9 cellular contexts compared by ENCODE assay signal in the genomic region with DNA sequence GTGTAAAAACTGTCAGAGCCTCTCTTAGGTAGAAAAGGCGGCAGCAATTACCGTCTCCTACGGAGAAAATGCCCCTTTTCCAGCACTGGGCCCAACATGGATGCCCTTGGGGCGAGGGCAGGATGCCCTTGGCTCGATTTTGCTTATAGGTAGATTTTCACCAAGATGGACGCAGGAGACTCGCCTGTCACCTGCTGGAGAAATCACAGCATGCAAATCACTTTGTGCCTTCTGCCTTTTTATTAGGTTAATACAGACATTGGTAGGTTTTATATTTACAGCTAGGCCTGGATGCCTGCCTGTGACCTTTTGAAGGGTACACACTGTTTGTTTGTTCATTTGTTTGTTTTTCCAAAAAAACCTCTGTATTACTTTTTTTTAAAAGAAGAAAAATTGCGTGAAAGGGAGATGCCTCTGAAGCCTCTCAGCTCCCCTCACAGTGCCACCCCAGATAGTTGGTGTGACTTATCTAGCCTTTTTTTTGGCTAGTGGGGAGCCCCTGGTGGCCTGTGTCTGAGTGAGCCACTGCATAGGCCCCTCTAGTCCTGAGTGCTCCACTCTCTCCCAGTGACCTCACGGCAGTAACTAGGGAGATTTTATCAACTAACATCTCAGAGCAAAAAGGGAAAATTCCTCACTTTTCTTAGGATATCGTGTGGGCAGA. TPM values are rescaled to one million over a fixed set of nuclear protein-coding genes. Genes with fewer than 3 reads are reported as not detected.
DNase-seq lines count a peak whose midpoint lies in the region; ATAC-seq and TF ChIP-seq lines count a peak whose summit lies in the region.
"Had no signal": no experiment of that assay in that cellular context is flagged by ENCODE, and none has a peak within 500 bp of the region (broad histone marks: within the 10 kb centered on the region; RNA-seq: fewer than 3 reads in every experiment).

No MANE protein-coding gene starts in this region.

- no peak for DNase-seq in CD8-positive, alpha-beta memory T cell
- DNase-seq in GM19238 (ENCODE audit: insufficient read length, low spot score) (peak; percentile 56), SHP77 (lab: John Stamatoyannopoulos, UW) (peak; percentile 27 to 68), esophagus squamous epithelium (lab: John Stamatoyannopoulos, UW) (no peak), pons (ENCODE audit: low spot score) (peak; percentile 85)
- no peak for DNase-seq in stimulated activated CD4-positive, alpha-beta T cell treated with anti-CD3 and anti-CD28 coated beads, Interleukin-4, amount 100 ng/mL, for 24 hours

- ATAC-seq in esophagus mucosa (no peak), HG02571 (IDR thresholded peaks at IDR 0.05; ENCODE audit: unreplicated experiment) (no peak)

- no peak overlapping the region for H3K27ac ChIP-seq in CD8-positive, alpha-beta memory T cell (ENCODE audit: low read depth, low read length)
- peak overlapping the region; percentile 85 to 97 (median 91) for H3K27ac ChIP-seq in esophagus squamous epithelium
- H3K27ac ChIP-seq: SK-N-MC had no signal

- peaks cover 30% of the 10 kb centered on the region for H3K4me1 ChIP-seq in CD8-positive, alpha-beta memory T cell (ENCODE audit: insufficient read depth, low read length)
- H3K4me1 ChIP-seq in esophagus squamous epithelium: peaks cover 25 to 89% (median 28%) of the 10 kb centered on the region in 3 donors

- H3K27ac Mint-ChIP-seq in CD8-positive, alpha-beta memory T cell: peak overlapping the region in 3 of 8 donors; percentile 13 to 73 (median 48)

- H3K4me3 ChIP-seq in CD8-positive, alpha-beta memory T cell (ENCODE audit: low read length): no peak overlapping the region
- H3K4me3 ChIP-seq in esophagus squamous epithelium: peak overlapping the region; percentile 69 to 95 (median 74)
- H3K4me3 ChIP-seq: SK-N-MC had no signal

- H3K4me3 Mint-ChIP-seq in CD8-positive, alpha-beta memory T cell: peak overlapping the region in 5 of 7 donors; percentile 7 to 91 (median 81)

- TF ChIP-seq POLR2A in esophagus squamous epithelium (IDR thresholded peaks at IDR 0.05): no peak

- H3K27me3 Mint-ChIP-seq in CD8-positive, alpha-beta memory T cell: peaks cover 0 to 3% of the 10 kb centered on the region in 2 donors

- peaks cover 23 to 43% (median 38%) of the 10 kb centered on the region in 3 donors for H3K4me1 Mint-ChIP-seq in CD8-positive, alpha-beta memory T cell

- POLR2A ChIA-PET in CD8-positive, alpha-beta memory T cell (lab: Charles Lee): no interaction called here

- no peaks in the 10 kb centered on the region for H3K36me3 ChIP-seq in CD8-positive, alpha-beta memory T cell (ENCODE audit: insufficient read depth, low read length)
- peaks cover 0 to 29% (median 0%) of the 10 kb centered on the region in 3 donors for H3K36me3 ChIP-seq in esophagus squamous epithelium

- TF ChIP-seq CTCF in esophagus squamous epithelium (IDR thresholded peaks at IDR 0.05): peak in 5 of 6 experiments; percentile 6 to 52 (median 31)

- intact Hi-C loops in esophagus squamous epithelium (cut with DNase I): no loop called here

- peaks cover 4% of the 10 kb centered on the region for H3K27me3 ChIP-seq in CD8-positive, alpha-beta memory T cell (ENCODE audit: insufficient read depth, low read length, poor library complexity, severe bottlenecking)
- H3K27me3 ChIP-seq in esophagus squamous epithelium: peaks cover 0 to 4% (median 0%) of the 10 kb centered on the region in 4 donors

- CTCF ChIA-PET in CD8-positive, alpha-beta memory T cell (lab: Charles Lee): interaction anchor here (1.0 kb wide), 1 partner anchor 240 kb away, joined by 3 read pairs; no protein-coding TSS in a partner anchor

- WGBS in esophagus squamous epithelium, 2 donors: 27 to 30% methylated on average over 5 to 9 of the region's 10 CpGs

- H3K36me3 Mint-ChIP-seq in CD8-positive, alpha-beta memory T cell: peaks cover 0 to 7% (median 2%) of the 10 kb centered on the region in 3 donors

- no peaks in the 10 kb centered on the region for H3K9me3 Mint-ChIP-seq in CD8-positive, alpha-beta memory T cell

- H3K9me3 ChIP-seq in CD8-positive, alpha-beta memory T cell (ENCODE audit: low read length): no peaks in the 10 kb centered on the region
- H3K9me3 ChIP-seq in esophagus squamous epithelium: no peaks in the 10 kb centered on the region

RNA-seq across cellular contexts. Expression of gene ATP1B1, which starts 2.5 kb away (rescaled TPM):
- total RNA-seq in CD8-positive, alpha-beta memory T cell: 1 to 10 TPM; 3.7 to 4.5 TPM
- 1.7 TPM for polyA plus RNA-seq in CD8-positive, alpha-beta memory T cell
- total RNA-seq in esophagus squamous epithelium (100 to 1,000 TPM in 2 of 4 donors, 10 to 100 TPM in 2; 87.0 to 222 (median 153) TPM), esophagus mucosa (125 TPM)

Comparison
In these comparisons a context has a peak if more than half of its experiments do, and no peak if none do; other contexts are left out.
1. DNase-seq: peak in GM19238 (single experiment), SHP77 (2 of 2) and pons (single experiment); none in CD8-positive, alpha-beta memory T cell (0 of 5), esophagus squamous epithelium (single experiment) and stimulated activated CD4-positive, alpha-beta T cell treated with anti-CD3 and anti-CD28 coated beads, Interleukin-4, amount 100 ng/mL, for 24 hours (single experiment).
2. RNA of gene ATP1B1, which starts 2.5 kb away (total RNA-seq): 87.0 to 222 TPM in esophagus squamous epithelium and 125 TPM in esophagus mucosa (single experiment); 3.7 to 4.5 TPM in CD8-positive, alpha-beta memory T cell; every median in the first group is over 10 times any median in the second.